1 cellular context compared by ENCODE assay signal in the genomic region with DNA sequence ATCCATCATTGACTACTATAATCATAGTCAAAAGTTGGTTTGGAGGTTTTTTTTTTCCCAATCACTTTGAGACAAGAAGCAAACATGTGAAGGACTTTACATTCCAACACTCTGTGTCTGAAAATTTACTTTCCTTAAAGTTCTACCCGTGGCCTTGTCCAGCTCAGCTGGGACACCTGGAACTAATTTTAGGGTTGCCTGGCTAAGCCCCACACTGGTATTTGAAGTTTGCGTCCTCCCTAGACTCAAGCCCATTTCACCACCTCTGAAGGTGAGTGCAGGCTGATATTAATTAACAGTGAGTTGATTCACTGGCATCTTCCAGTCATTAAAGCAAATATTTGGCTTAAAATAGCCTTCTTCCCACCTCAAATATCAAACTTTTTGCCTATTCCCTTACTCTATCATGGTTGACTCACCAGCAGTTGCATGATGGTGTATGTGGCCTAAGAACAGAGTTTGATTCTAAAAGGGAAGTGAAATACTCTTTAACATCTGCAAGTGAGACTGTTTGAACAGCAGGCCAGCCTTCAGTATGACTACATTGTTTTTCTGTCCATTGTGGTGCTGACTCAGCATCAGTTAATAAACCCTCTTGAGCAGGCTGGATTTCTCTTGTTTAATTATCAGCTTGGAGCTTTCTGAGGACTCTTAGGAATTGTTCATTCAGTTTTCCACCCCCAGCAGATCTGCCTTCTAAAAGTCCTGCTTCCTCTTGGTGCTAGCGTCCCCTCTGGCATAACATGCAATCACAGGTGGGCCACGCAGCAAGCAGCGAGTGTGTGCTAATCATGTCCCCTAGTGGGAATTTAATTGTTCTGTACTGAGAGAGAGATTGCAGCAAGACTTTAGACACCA.
TF ChIP-seq lines count a peak whose summit lies in the region.

No MANE protein-coding gene starts in this region.

TF ChIP-seq in K562, 482 proteins besides CTCF, POLR2A, EP300 and RAD21 (continued from another document):
- TF ChIP-seq MLLT1 (IDR thresholded peaks at IDR 0.05) = no peak
- peak; percentile 52; the same call in 1 of the 2 replicates for TF ChIP-seq SOX6 (IDR thresholded peaks at IDR 0.05)
- TF ChIP-seq HOXB6 (CRISPR knock-in tag; IDR thresholded peaks at IDR 0.05; ENCODE audit: borderline replicate concordance) = no peak
- peak; percentile 62; the same call in 1 of the 2 replicates for TF ChIP-seq STAG1 (CRISPR knock-in tag; IDR thresholded peaks at IDR 0.05; ENCODE audit: borderline replicate concordance)
- TF ChIP-seq MAX (CRISPR knock-in tag; IDR thresholded peaks at IDR 0.05) = no peak
